Comparison of ENCODE assay signal across 8 cellular contexts in genomic region chr15:66700412-66700801, GRCh38.
DNase-seq lines count a peak whose midpoint lies in the region; ATAC-seq and TF ChIP-seq lines count a peak whose summit lies in the region.

No MANE protein-coding gene starts in this region.

- ATAC-seq in GM21360 (IDR thresholded peaks at IDR 0.05; ENCODE audit: unreplicated experiment) (no peak), GM21526 (IDR thresholded peaks at IDR 0.05; ENCODE audit: low FRiP score, unreplicated experiment) (no peak), GM21717 (IDR thresholded peaks at IDR 0.05; ENCODE audit: unreplicated experiment) (no peak)

- no peaks in the 10 kb centered on the region for H3K9me3 ChIP-seq in iPS-15b (ENCODE audit: control insufficient read depth, insufficient read depth, low read length)
- no peaks in the 10 kb centered on the region for H3K9me3 ChIP-seq in stomach smooth muscle (ENCODE audit: control insufficient read depth in 2 of 2, low read length in 2 of 2)

- TF ChIP-seq CTCF in WI38 (IDR thresholded peaks at IDR 0.05; ENCODE audit: low read depth, low read length) = no peak

- H3K4me1 ChIP-seq in iPS-15b (ENCODE audit: control insufficient read depth, insufficient read depth, low read length) (peaks cover 5% of the 10 kb centered on the region), stomach smooth muscle (ENCODE audit: control insufficient read depth, insufficient read depth, low read length) (peaks cover 29% of the 10 kb centered on the region)

- H3K9ac ChIP-seq in iPS-15b (ENCODE audit: low read depth, low read length) (no peak overlapping the region), stomach smooth muscle (ENCODE audit: low read length in 2 of 2) (peak overlapping the region in 1 of 2 donors; percentile 39)

- H3K36me3 ChIP-seq in iPS-15b (ENCODE audit: control insufficient read depth, insufficient read depth, low read length) (no peaks in the 10 kb centered on the region), stomach smooth muscle (ENCODE audit: control insufficient read depth in 2 of 2, insufficient read depth in 2 of 2, low read length in 2 of 2) (no peaks in the 10 kb centered on the region)

- DNase-seq in NCI-H748 (lab: John Stamatoyannopoulos, UW; ENCODE audit: unreplicated experiment) (peak; percentile 47), NCI-H748 treated with DMSO at 0.1 percent for 48 hours (lab: John Stamatoyannopoulos, UW) (no peak)

- peaks cover 25% of the 10 kb centered on the region for H3K27me3 ChIP-seq in iPS-15b (ENCODE audit: control insufficient read depth, insufficient read depth, low read length)
- no peaks in the 10 kb centered on the region for H3K27me3 ChIP-seq in stomach smooth muscle (ENCODE audit: control insufficient read depth in 1 of 2, insufficient read depth in 2 of 2, low read length in 2 of 2)

- H3K4me3 ChIP-seq in WI38 (ENCODE audit: low read depth, low read length) (peak overlapping the region; percentile 63), iPS-15b (ENCODE audit: low read depth, low read length) (peak overlapping the region; percentile 79), stomach smooth muscle (ENCODE audit: low read length in 2 of 2) (peak overlapping the region; percentile 58 to 72)

- H3K27ac ChIP-seq in stomach smooth muscle (ENCODE audit: low read length) = peak overlapping the region; percentile 31
